ENCODE assay signal across 8 cellular contexts in genomic region chr19:48713864-48714755, GRCh38. TPM values are rescaled to one million over a fixed set of nuclear protein-coding genes. Genes with fewer than 3 reads are reported as not detected.
DNase-seq lines count a peak whose midpoint lies in the region; ATAC-seq, FAIRE-seq and TF ChIP-seq lines count a peak whose summit lies in the region.

No MANE protein-coding gene starts in this region.

- CTCF ChIA-PET in naive thymus-derived CD4-positive, alpha-beta T cell (lab: Charles Lee) = interaction anchor here (1.0 to 2.0 kb wide), 2 partner anchors 25 to 69 kb away, joined by 3 to 5 read pairs; partner anchors contain the start of gene CA11

- H3K9ac ChIP-seq in KMS-11 = peak overlapping the region; percentile 23; the same call in 1 of the 2 replicates

- peak overlapping the region; percentile 82 to 92 (median 88) for H3K4me3 Mint-ChIP-seq in naive thymus-derived CD4-positive, alpha-beta T cell
- peak overlapping the region; percentile 70 for H3K4me3 Mint-ChIP-seq in stimulated activated memory B cell treated with anti-CD40 and anti-IgM and Interleukin-4, amounts not matched to agents 10 μg/mL and 1 μg/mL and 100 μg/mL, for 72 hours

- H3K27ac Mint-ChIP-seq in naive thymus-derived CD4-positive, alpha-beta T cell = peak overlapping the region; percentile 16 to 90 (median 81)
- H3K27ac Mint-ChIP-seq in stimulated activated memory B cell treated with anti-CD40 and anti-IgM and Interleukin-4, amounts not matched to agents 10 μg/mL and 1 μg/mL and 100 μg/mL, for 72 hours = peak overlapping the region; percentile 31

- H3K27me3 Mint-ChIP-seq in naive thymus-derived CD4-positive, alpha-beta T cell = no peaks in the 10 kb centered on the region
- no peaks in the 10 kb centered on the region for H3K27me3 Mint-ChIP-seq in stimulated activated memory B cell treated with anti-CD40 and anti-IgM and Interleukin-4, amounts not matched to agents 10 μg/mL and 1 μg/mL and 100 μg/mL, for 72 hours

- H3K27ac ChIP-seq in KMS-11 = no peak overlapping the region; the same call in 1 of the 2 replicates
- peak overlapping the region; percentile 79 for H3K27ac ChIP-seq in naive thymus-derived CD4-positive, alpha-beta T cell (ENCODE audit: low read depth, low read length)

- POLR2A ChIA-PET in naive thymus-derived CD4-positive, alpha-beta T cell (lab: Charles Lee) = interaction anchor here (0.6 to 3.8 kb wide), 8 partner anchors 11 to 251 kb away, joined by 3 to 21 read pairs (median 3); partner anchors contain the start of genes CA11, RPL18 and SPHK2

- H3K27me3 ChIP-seq in KMS-11 (ENCODE audit: insufficient read depth, low read depth) = no peaks in the 10 kb centered on the region; the same call in 1 of the 2 replicates
- no peaks in the 10 kb centered on the region for H3K27me3 ChIP-seq in naive thymus-derived CD4-positive, alpha-beta T cell (ENCODE audit: control insufficient read depth in 2 of 2, insufficient read depth in 2 of 2, low read length in 2 of 2)

- H2AFZ ChIP-seq in KMS-11 (ENCODE audit: low read depth) = peak overlapping the region; percentile 92

- no peaks in the 10 kb centered on the region for H3K9me3 ChIP-seq in naive thymus-derived CD4-positive, alpha-beta T cell (ENCODE audit: control insufficient read depth in 2 of 3, low read length in 3 of 3)

- FAIRE-seq in RCC 7860 (lab: Jason Lieb, UNC) = peak; percentile 88

- peak; percentile 89 for ATAC-seq in GM21786 (IDR thresholded peaks at IDR 0.05; ENCODE audit: unreplicated experiment)
- peak; percentile 96 for ATAC-seq in naive thymus-derived CD4-positive, alpha-beta T cell
- peak; percentile 96 for ATAC-seq in stimulated activated memory B cell treated with anti-CD40 and anti-IgM and Interleukin-4, amounts not matched to agents 10 μg/mL and 1 μg/mL and 100 μg/mL, for 72 hours

- no peak for TF ChIP-seq CTCF in KMS-11 (conservative IDR thresholded peaks at IDR 0.05; ENCODE audit: low read depth, low read length)
- no peak for TF ChIP-seq CTCF in fibroblast of mammary gland (conservative IDR thresholded peaks at IDR 0.05; ENCODE audit: control insufficient read depth, insufficient read depth, low read depth, low read length)

- H3K4me3 ChIP-seq in KMS-11 (IDR thresholded peaks at IDR 0.05; ENCODE audit: insufficient read depth, low read depth, low read length) (no peak overlapping the region), fibroblast of mammary gland (ENCODE audit: control insufficient read depth, low read depth, low read length) (peak overlapping the region; percentile 73)
- H3K4me3 ChIP-seq in naive thymus-derived CD4-positive, alpha-beta T cell (ENCODE audit: low read length) = peak overlapping the region; percentile 95

- H3K4me1 ChIP-seq in KMS-11 (ENCODE audit: low read depth, poor library complexity, severe bottlenecking) = peaks cover 11% of the 10 kb centered on the region
- peaks cover 11 to 12% of the 10 kb centered on the region in 2 donors for H3K4me1 ChIP-seq in naive thymus-derived CD4-positive, alpha-beta T cell (ENCODE audit: control insufficient read depth in 2 of 2, insufficient read depth in 2 of 2, low read length in 2 of 2)

- H3K36me3 Mint-ChIP-seq in naive thymus-derived CD4-positive, alpha-beta T cell = peaks cover 0 to 11% (median 0%) of the 10 kb centered on the region in 5 donors
- H3K36me3 Mint-ChIP-seq in stimulated activated memory B cell treated with anti-CD40 and anti-IgM and Interleukin-4, amounts not matched to agents 10 μg/mL and 1 μg/mL and 100 μg/mL, for 72 hours = no peaks in the 10 kb centered on the region

- peak; percentile 100 for DNase-seq in DMS79 treated with DMSO at 0.1 percent for 48 hours (lab: John Stamatoyannopoulos, UW)
- peak; percentile 93 for DNase-seq in RCC 7860 (ENCODE audit: low spot score)
- peak; percentile 94 to 95 for DNase-seq in activated T-helper 1 cell treated with anti-CD3 and anti-CD28 coated beads, Interleukin-2, amount 50 U/mL, for 16 hours (ENCODE audit: low read depth in 1 of 2, low spot score in 1 of 2)
- peak; percentile 98 for DNase-seq in fibroblast of mammary gland (ENCODE audit: low read depth)
- DNase-seq in naive thymus-derived CD4-positive, alpha-beta T cell = peak; percentile 92 to 97 (median 97)

- H3K4me2 ChIP-seq in KMS-11 = peak overlapping the region; percentile 78

- no peaks in the 10 kb centered on the region for H4K20me1 ChIP-seq in KMS-11 (ENCODE audit: insufficient read depth)

- no peaks in the 10 kb centered on the region for H3K36me3 ChIP-seq in KMS-11 (ENCODE audit: insufficient read depth)
- peaks cover 0 to 4% (median 0%) of the 10 kb centered on the region in 3 experiments for H3K36me3 ChIP-seq in naive thymus-derived CD4-positive, alpha-beta T cell (ENCODE audit: control insufficient read depth in 2 of 3, insufficient read depth in 3 of 3, low read length in 3 of 3)

- peaks cover 9 to 24% (median 20%) of the 10 kb centered on the region in 7 donors for H3K4me1 Mint-ChIP-seq in naive thymus-derived CD4-positive, alpha-beta T cell
- peaks cover 23% of the 10 kb centered on the region for H3K4me1 Mint-ChIP-seq in stimulated activated memory B cell treated with anti-CD40 and anti-IgM and Interleukin-4, amounts not matched to agents 10 μg/mL and 1 μg/mL and 100 μg/mL, for 72 hours

- intact Hi-C loops in naive thymus-derived CD4-positive, alpha-beta T cell (cut with micrococcal nuclease) = loop anchor here (1.0 to 5.0 kb wide), 13 partner anchors 11 to 371 kb away; partner anchors contain the start of genes DBP (in 2 of the 2), GYS1 (in 2 of the 2), RUVBL2 (in 2 of the 2) and CA11 (in 1 of the 2)

- peaks cover 0 to 2% (median 0%) of the 10 kb centered on the region in 11 donors for H3K9me3 Mint-ChIP-seq in naive thymus-derived CD4-positive, alpha-beta T cell
- H3K9me3 Mint-ChIP-seq in stimulated activated memory B cell treated with anti-CD40 and anti-IgM and Interleukin-4, amounts not matched to agents 10 μg/mL and 1 μg/mL and 100 μg/mL, for 72 hours = no peaks in the 10 kb centered on the region

- no peaks in the 10 kb centered on the region for H3K79me2 ChIP-seq in KMS-11 (ENCODE audit: insufficient read depth, low read depth)

RNA-seq across cellular contexts. Expression of gene MAMSTR, which starts 5.4 kb away (rescaled TPM):
- total RNA-seq in naive thymus-derived CD4-positive, alpha-beta T cell = 1 to 10 TPM in 3 of 5 experiments, under 1 TPM in 2; 0.80 to 2.1 (median 1.3) TPM
- polyA plus RNA-seq in naive thymus-derived CD4-positive, alpha-beta T cell = under 1 TPM; 0.25 to 0.87 TPM

RNA-seq across cellular contexts. Expression of gene FUT2, which starts 18.3 kb away (rescaled TPM):
- total RNA-seq in naive thymus-derived CD4-positive, alpha-beta T cell = not detected
- under 1 TPM; 0.09 to 0.78 TPM for polyA plus RNA-seq in naive thymus-derived CD4-positive, alpha-beta T cell

RNA-seq across cellular contexts. Expression of gene RASIP1, which starts 26.3 kb away (rescaled TPM):
- under 1 TPM in 2 of 5 experiments, not detected in 3; 0.12 to 0.21 TPM for total RNA-seq in naive thymus-derived CD4-positive, alpha-beta T cell
- polyA plus RNA-seq in naive thymus-derived CD4-positive, alpha-beta T cell = under 1 TPM; 0.12 to 0.65 TPM

RNA-seq across cellular contexts. Expression of gene IZUMO1, which starts 32.6 kb away (rescaled TPM):
- total RNA-seq in naive thymus-derived CD4-positive, alpha-beta T cell = not detected
- not detected for polyA plus RNA-seq in naive thymus-derived CD4-positive, alpha-beta T cell

RNA-seq across cellular contexts. Expression of gene FUT1, which starts 38.3 kb away (rescaled TPM):
- under 1 TPM in 1 of 5 experiments, not detected in 4; 0.17 TPM for total RNA-seq in naive thymus-derived CD4-positive, alpha-beta T cell
- not detected for polyA plus RNA-seq in naive thymus-derived CD4-positive, alpha-beta T cell
